In the genomic region with DNA sequence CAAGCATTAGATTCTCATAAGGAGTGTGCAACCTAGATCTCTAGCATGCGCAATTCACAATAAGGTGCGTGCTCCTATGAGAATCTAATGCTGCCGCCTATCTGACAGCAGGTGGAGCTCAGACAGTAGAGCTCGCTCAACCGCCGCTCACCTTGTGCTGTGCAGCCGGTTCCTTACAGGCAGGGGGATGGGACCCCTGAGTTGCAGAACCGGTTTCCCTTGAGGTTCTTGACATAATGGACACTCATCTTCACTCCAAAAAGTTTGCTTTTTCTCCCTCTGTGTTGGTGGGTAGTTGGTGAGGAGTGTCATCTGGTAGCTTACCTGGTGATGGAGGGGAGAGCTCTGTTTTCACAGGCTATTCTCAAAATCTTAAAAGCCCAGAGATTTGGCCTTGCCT, we compare ENCODE assay signal across 13 cellular contexts.
DNase-seq lines count a peak whose midpoint lies in the region; ATAC-seq and TF ChIP-seq lines count a peak whose summit lies in the region.
"Had no signal": no experiment of that assay in that cellular context is flagged by ENCODE, and none has a peak within 500 bp of the region (broad histone marks: within the 10 kb centered on the region; RNA-seq: fewer than 3 reads in every experiment).

No MANE protein-coding gene starts in this region.

- H4K91ac ChIP-seq in trophoblast cell (ENCODE audit: low read depth, low read length), result no peak overlapping the region

- H3F3A ChIP-seq in GM23338 (replicated peaks; ENCODE audit: low read depth), result no peaks in the 10 kb centered on the region

- no peaks in the 10 kb centered on the region for H3K9me3 ChIP-seq in trophoblast cell (ENCODE audit: insufficient read depth, low read depth, low read length)
- H3K9me3 ChIP-seq in CD4-positive, alpha-beta memory T cell (ENCODE audit: control insufficient read depth in 1 of 2, low read length in 2 of 2), result no peaks in the 10 kb centered on the region

- no peak overlapping the region for H3K23ac ChIP-seq in trophoblast cell (ENCODE audit: low read length)

- ATAC-seq in GM23338 (peak; percentile 97), foreskin keratinocyte (peak; percentile 96), GM19452 (IDR thresholded peaks at IDR 0.05; ENCODE audit: unreplicated experiment) (no peak)
- ATAC-seq: stimulated activated naive CD8-positive, alpha-beta T cell treated with anti-CD3 and anti-CD28 coated beads, Interleukin-15, amount 100 ng/mL, for 72 hours had no signal

- no peaks in the 10 kb centered on the region for H3K36me3 ChIP-seq in GM23338 (ENCODE audit: insufficient read depth)
- H3K36me3 ChIP-seq in trophoblast cell (ENCODE audit: control insufficient read depth in 1 of 2, insufficient read depth in 2 of 2, low read length in 2 of 2), result no peaks in the 10 kb centered on the region
- no peaks in the 10 kb centered on the region for H3K36me3 ChIP-seq in CD4-positive, alpha-beta memory T cell (ENCODE audit: insufficient read depth, low read length)

- no peak overlapping the region for H3K4me2 ChIP-seq in GM23338
- peak overlapping the region; percentile 11 for H3K4me2 ChIP-seq in trophoblast cell (ENCODE audit: low read length)

- H3K4me1 ChIP-seq in GM23338 (ENCODE audit: insufficient read depth), result peaks cover 11% of the 10 kb centered on the region
- H3K4me1 ChIP-seq in foreskin keratinocyte, result no peaks in the 10 kb centered on the region
- peaks cover 2 to 7% of the 10 kb centered on the region in 2 experiments for H3K4me1 ChIP-seq in trophoblast cell (ENCODE audit: control insufficient read depth in 1 of 2, insufficient read depth in 2 of 2, low read length in 2 of 2)
- H3K4me1 ChIP-seq in CD4-positive, alpha-beta memory T cell (ENCODE audit: insufficient read depth, low read length), result peaks cover 10% of the 10 kb centered on the region

- no peaks in the 10 kb centered on the region for H3K9me3 Mint-ChIP-seq in GM23338
- H3K9me3 Mint-ChIP-seq in CD4-positive, alpha-beta memory T cell, result peaks cover 0 to 5% (median under 1%) of the 10 kb centered on the region in 8 donors
- H3K9me3 Mint-ChIP-seq: CD4-positive, alpha-beta T cell had no signal

- H3K4ac ChIP-seq in trophoblast cell (ENCODE audit: low read depth, low read length), result no peak overlapping the region

- no CpG with 5 or more reads among the region's 8 CpGs for WGBS in trophoblast cell (ENCODE audit: extremely low coverage, insufficient coverage, insufficient read length)

- H4K20me1 ChIP-seq in GM23338 (replicated peaks; ENCODE audit: insufficient read depth), result no peaks in the 10 kb centered on the region

- H3K4me3 ChIP-seq in GM23338 (no peak overlapping the region), trophoblast cell (ENCODE audit: low read depth, low read length) (no peak overlapping the region)
- no peak overlapping the region for H3K4me3 ChIP-seq in CD4-positive, alpha-beta memory T cell (ENCODE audit: low read length in 2 of 2)

- H3K4me3 Mint-ChIP-seq in GM23338, result no peak overlapping the region
- no peak overlapping the region for H3K4me3 Mint-ChIP-seq in CD4-positive, alpha-beta memory T cell
- H3K4me3 Mint-ChIP-seq: CD4-positive, alpha-beta T cell; stimulated activated naive CD8-positive, alpha-beta T cell treated with anti-CD3 and anti-CD28 coated beads, Interleukin-15, amount 100 ng/mL, for 72 hours; T-helper 1 cell treated with Interleukin-12 subunit alpha and Interleukin-12 subunit beta and Interleukin-4 antibody, amounts not matched to agents 30 μg/mL and 1 μg/mL, for 36 hours had no signal

- H2AFZ ChIP-seq in GM23338 (no peak overlapping the region), trophoblast cell (ENCODE audit: insufficient read depth, low read length, poor library complexity) (no peak overlapping the region)

- intact Hi-C loops in CD4-positive, alpha-beta memory T cell (cut with micrococcal nuclease), result no loop called here

- H3K9ac ChIP-seq in trophoblast cell (ENCODE audit: low read length), result no peak overlapping the region

- H2BK5ac ChIP-seq in trophoblast cell (ENCODE audit: low read depth, low read length, poor library complexity), result no peak overlapping the region

- POLR2A ChIA-PET in CD4-positive, alpha-beta memory T cell (lab: Charles Lee; ENCODE audit: partially characterized antibody), result interaction anchor here (0.6 to 3.9 kb wide), 2 partner anchors 17 to 426 kb away, joined by 3 to 22 read pairs; no protein-coding TSS in a partner anchor

- H3K14ac ChIP-seq in trophoblast cell (ENCODE audit: low read length), result no peak overlapping the region

- H2BK12ac ChIP-seq in trophoblast cell (ENCODE audit: low read length), result no peak overlapping the region

- H3K4me1 Mint-ChIP-seq in GM23338, result peaks cover 16% of the 10 kb centered on the region
- H3K4me1 Mint-ChIP-seq in CD4-positive, alpha-beta memory T cell, result peaks cover 13 to 35% (median 24%) of the 10 kb centered on the region in 4 donors

- no peaks in the 10 kb centered on the region for H3K36me3 Mint-ChIP-seq in GM23338 (ENCODE audit: low read depth)
- no peaks in the 10 kb centered on the region for H3K36me3 Mint-ChIP-seq in CD4-positive, alpha-beta memory T cell

- peaks cover 5% of the 10 kb centered on the region for H3K79me1 ChIP-seq in trophoblast cell (ENCODE audit: low read length)

- CTCF ChIA-PET in CD4-positive, alpha-beta memory T cell (lab: Charles Lee; ENCODE audit: partially characterized antibody), result interaction anchor here (2.1 kb wide), 1 partner anchor 9 kb away, joined by 5 read pairs; no protein-coding TSS in a partner anchor

- H3K27ac Mint-ChIP-seq in GM23338, result no peak overlapping the region
- H3K27ac Mint-ChIP-seq in CD4-positive, alpha-beta memory T cell, result no peak overlapping the region
- H3K27ac Mint-ChIP-seq: CD4-positive, alpha-beta T cell; stimulated activated naive CD8-positive, alpha-beta T cell treated with anti-CD3 and anti-CD28 coated beads, Interleukin-15, amount 100 ng/mL, for 72 hours; T-helper 1 cell treated with Interleukin-12 subunit alpha and Interleukin-12 subunit beta and Interleukin-4 antibody, amounts not matched to agents 30 μg/mL and 1 μg/mL, for 36 hours had no signal

- H3K79me2 ChIP-seq in GM23338 (replicated peaks; ENCODE audit: insufficient read depth) (no peaks in the 10 kb centered on the region), trophoblast cell (ENCODE audit: control insufficient read depth, insufficient read depth, low read length, poor library complexity) (no peaks in the 10 kb centered on the region)

- no peak overlapping the region for H3K27ac ChIP-seq in GM23338 (ENCODE audit: low read depth)
- no peak overlapping the region for H3K27ac ChIP-seq in foreskin keratinocyte
- peak overlapping the region; percentile 38 for H3K27ac ChIP-seq in trophoblast cell (ENCODE audit: low read depth, low read length)
- no peak overlapping the region for H3K27ac ChIP-seq in CD4-positive, alpha-beta memory T cell (ENCODE audit: low read depth, low read length)

- no peak overlapping the region for H3K18ac ChIP-seq in trophoblast cell (ENCODE audit: low read length)

- peaks cover 7% of the 10 kb centered on the region; the same call in 1 of the 2 replicates for H3K9me2 ChIP-seq in GM23338 (ENCODE audit: insufficient read depth)

- no peak overlapping the region for H2AK5ac ChIP-seq in trophoblast cell (ENCODE audit: low read length)

- TF ChIP-seq CTCF in GM23338 (conservative IDR thresholded peaks at IDR 0.05; ENCODE audit: low read depth in 2 of 2), result peak; percentile 49 to 74
- TF ChIP-seq CTCF in foreskin keratinocyte (conservative IDR thresholded peaks at IDR 0.05), result peak; percentile 84

- no peaks in the 10 kb centered on the region for H3K27me3 ChIP-seq in GM23338 (ENCODE audit: insufficient read depth)
- H3K27me3 ChIP-seq in foreskin keratinocyte, result no peaks in the 10 kb centered on the region
- no peaks in the 10 kb centered on the region for H3K27me3 ChIP-seq in trophoblast cell (ENCODE audit: insufficient read depth, low read length)
- no peaks in the 10 kb centered on the region for H3K27me3 ChIP-seq in CD4-positive, alpha-beta memory T cell (ENCODE audit: insufficient read depth, low read length)

- no peak overlapping the region for H4K12ac ChIP-seq in trophoblast cell (ENCODE audit: low read depth, low read length)

- H2BK120ac ChIP-seq in trophoblast cell (ENCODE audit: insufficient read depth, low read length, poor library complexity), result peak overlapping the region; percentile 20

- DNase-seq in GM23338 (ENCODE audit: low spot score) (peak; percentile 78), NCI-H510A treated with DMSO at 0.1 percent for 48 hours (lab: John Stamatoyannopoulos, UW) (peak; percentile 91), foreskin keratinocyte (peak; percentile 56 to 80), trophoblast cell (peak; percentile 78 to 81), A172 (ENCODE audit: low spot score) (no peak)
- DNase-seq in CD4-positive, alpha-beta memory T cell, result no peak
- DNase-seq: activated CD4-positive, alpha-beta T cell treated with anti-CD3 and anti-CD28 coated beads, Interleukin-2, amount 50 U/mL, for 48 hours; activated gamma-delta T cell; CD4-positive, alpha-beta T cell; retina; stimulated activated naive CD8-positive, alpha-beta T cell treated with anti-CD3 and anti-CD28 coated beads, Interleukin-15, amount 100 ng/mL, for 72 hours had no signal

- no peaks in the 10 kb centered on the region for H3K27me3 Mint-ChIP-seq in GM23338 (ENCODE audit: insufficient read depth, low read depth, poor library complexity)
- H3K27me3 Mint-ChIP-seq in CD4-positive, alpha-beta memory T cell, result no peaks in the 10 kb centered on the region
- H3K27me3 Mint-ChIP-seq: CD4-positive, alpha-beta T cell; stimulated activated naive CD8-positive, alpha-beta T cell treated with anti-CD3 and anti-CD28 coated beads, Interleukin-15, amount 100 ng/mL, for 72 hours had no signal

- H4K8ac ChIP-seq in trophoblast cell (ENCODE audit: low read depth, low read length), result no peak overlapping the region

TF ChIP-seq in GM23338, 12 proteins besides CTCF, POLR2A, EP300 and RAD21 (continues in another document):
- no peak for TF ChIP-seq JUNB (IDR thresholded peaks at IDR 0.05; ENCODE audit: unreplicated experiment)

Comparison
In these comparisons a context has a peak if more than half of its experiments do, and no peak if none do; other contexts are left out.
1. DNase-seq: peak in GM23338 (single experiment), NCI-H510A treated with DMSO at 0.1 percent for 48 hours (single experiment), foreskin keratinocyte (2 of 2) and trophoblast cell (2 of 2); none in CD4-positive, alpha-beta memory T cell (0 of 5) and A172 (single experiment).